Comparison of ENCODE assay signal across 20 cellular contexts in genomic region chr7:152344253-152344652, GRCh38.
DNase-seq lines count a peak whose midpoint lies in the region; ATAC-seq and TF ChIP-seq lines count a peak whose summit lies in the region.
"Had no signal": no experiment of that assay in that cellular context is flagged by ENCODE, and none has a peak within 500 bp of the region (broad histone marks: within the 10 kb centered on the region; RNA-seq: fewer than 3 reads in every experiment).

No MANE protein-coding gene starts in this region.

- H3K9me2 ChIP-seq in DOHH2 (replicated peaks; ENCODE audit: control insufficient read depth, low read length): no peaks in the 10 kb centered on the region

- intact Hi-C loops in dendritic cell treated with granulocyte-macrophage colony-stimulating factor and Interleukin-4, amounts not matched to agents 40 ng/mL and 50 ng/mL, for 4 days (cut with micrococcal nuclease): no loop called here

- peaks cover 32% of the 10 kb centered on the region for H3K4me1 Mint-ChIP-seq in dendritic cell treated with granulocyte-macrophage colony-stimulating factor and Interleukin-4, amounts not matched to agents 40 ng/mL and 50 ng/mL, for 4 days (ENCODE audit: low read depth)

- peaks cover 21% of the 10 kb centered on the region for H3F3A ChIP-seq in DOHH2 (ENCODE audit: control insufficient read depth, insufficient read depth)

- no peak for TF ChIP-seq CTCF in DOHH2 (IDR thresholded peaks at IDR 0.05; ENCODE audit: low read depth, low read length, poor library complexity, severe bottlenecking)

- no peaks in the 10 kb centered on the region for H3K9me3 Mint-ChIP-seq in dendritic cell treated with granulocyte-macrophage colony-stimulating factor and Interleukin-4, amounts not matched to agents 40 ng/mL and 50 ng/mL, for 4 days

- H3K9me3 ChIP-seq in DOHH2 (ENCODE audit: control insufficient read depth, insufficient read depth, low read length) (no peaks in the 10 kb centered on the region), SJCRH30 (replicated peaks) (no peaks in the 10 kb centered on the region)
- H3K9me3 ChIP-seq: Caco-2 had no signal

- H3K36me3 ChIP-seq in DOHH2 (ENCODE audit: control insufficient read depth, low read length) (peaks cover 31% of the 10 kb centered on the region), SJCRH30 (peaks cover 13% of the 10 kb centered on the region)

- H4K20me1 ChIP-seq in DOHH2 (ENCODE audit: control insufficient read depth, insufficient read depth, low read depth, low read length): 0 out of 2 replicates have a peak, but pooled peaks cover 4% of the 10 kb centered on the region

- H3K27me3 Mint-ChIP-seq in dendritic cell treated with granulocyte-macrophage colony-stimulating factor and Interleukin-4, amounts not matched to agents 40 ng/mL and 50 ng/mL, for 4 days: no peaks in the 10 kb centered on the region

- DNase-seq in HCEC 1CT (no peak), SJCRH30 (no peak), SKM-1 (lab: John Stamatoyannopoulos, UW; ENCODE audit: unreplicated experiment) (no peak)
- DNase-seq in NK-92 treated with Interleukin-12 subunit alpha and Interleukin-12 subunit beta, amount 100 ng/mL, for 24 hours (lab: John Stamatoyannopoulos, UW): no peak
- DNase-seq: activated CD4-positive, alpha-beta T cell treated with anti-CD3 and anti-CD28 coated beads for 48 hours; anterior cingulate cortex; Caco-2; GOT3; NCI-H1105; NCI-H2227 treated with DMSO at 0.1 percent for 48 hours; retina; Right ventricle myocardium superior had no signal

- H3K4me3 ChIP-seq in DOHH2 (ENCODE audit: low read length) (no peak overlapping the region), SJCRH30 (no peak overlapping the region)
- H3K4me3 ChIP-seq: lung had no signal

- H3K4me1 ChIP-seq in DOHH2 (ENCODE audit: control insufficient read depth, low read length) (peaks cover 62% of the 10 kb centered on the region), SJCRH30 (no peaks in the 10 kb centered on the region)
- H3K4me1 ChIP-seq: Caco-2 had no signal

- ATAC-seq in GM18870 (IDR thresholded peaks at IDR 0.05; ENCODE audit: unreplicated experiment) (peak; percentile 46), HG03045 (IDR thresholded peaks at IDR 0.05; ENCODE audit: unreplicated experiment) (peak; percentile 48)

- H3K27ac ChIP-seq in DOHH2 (ENCODE audit: low read depth, low read length) (0 out of 2 replicates have a peak overlapping the region, but pooled peaks have one; percentile 0), SJCRH30 (no peak overlapping the region)
- H3K27ac ChIP-seq: epithelial cell of prostate had no signal

- peak overlapping the region; percentile 86 for H3K4me2 ChIP-seq in DOHH2 (ENCODE audit: low read length)

- peaks cover 32% of the 10 kb centered on the region for H3K36me3 Mint-ChIP-seq in dendritic cell treated with granulocyte-macrophage colony-stimulating factor and Interleukin-4, amounts not matched to agents 40 ng/mL and 50 ng/mL, for 4 days (ENCODE audit: low read depth)

- H3K4me3 Mint-ChIP-seq in dendritic cell treated with granulocyte-macrophage colony-stimulating factor and Interleukin-4, amounts not matched to agents 40 ng/mL and 50 ng/mL, for 4 days: no peak overlapping the region
- H3K4me3 Mint-ChIP-seq: nephron; T-helper 2 cell treated with Interferon-gamma antibody and Interleukin-4, amounts not matched to agents 5 μg/mL and 100 μg/mL, for 36 hours had no signal

- H3K27me3 ChIP-seq in DOHH2 (ENCODE audit: control insufficient read depth, low read length): no peaks in the 10 kb centered on the region
- no peaks in the 10 kb centered on the region for H3K27me3 ChIP-seq in SJCRH30

- H3K79me2 ChIP-seq in DOHH2 (ENCODE audit: control insufficient read depth, low read length): peaks cover 96% of the 10 kb centered on the region

- H3K27ac Mint-ChIP-seq in dendritic cell treated with granulocyte-macrophage colony-stimulating factor and Interleukin-4, amounts not matched to agents 40 ng/mL and 50 ng/mL, for 4 days: peak overlapping the region; percentile 41
- H3K27ac Mint-ChIP-seq: nephron; T-helper 2 cell treated with Interferon-gamma antibody and Interleukin-4, amounts not matched to agents 5 μg/mL and 100 μg/mL, for 36 hours had no signal
